Comparison of ENCODE assay signal across 1 cellular context in the genomic region with DNA sequence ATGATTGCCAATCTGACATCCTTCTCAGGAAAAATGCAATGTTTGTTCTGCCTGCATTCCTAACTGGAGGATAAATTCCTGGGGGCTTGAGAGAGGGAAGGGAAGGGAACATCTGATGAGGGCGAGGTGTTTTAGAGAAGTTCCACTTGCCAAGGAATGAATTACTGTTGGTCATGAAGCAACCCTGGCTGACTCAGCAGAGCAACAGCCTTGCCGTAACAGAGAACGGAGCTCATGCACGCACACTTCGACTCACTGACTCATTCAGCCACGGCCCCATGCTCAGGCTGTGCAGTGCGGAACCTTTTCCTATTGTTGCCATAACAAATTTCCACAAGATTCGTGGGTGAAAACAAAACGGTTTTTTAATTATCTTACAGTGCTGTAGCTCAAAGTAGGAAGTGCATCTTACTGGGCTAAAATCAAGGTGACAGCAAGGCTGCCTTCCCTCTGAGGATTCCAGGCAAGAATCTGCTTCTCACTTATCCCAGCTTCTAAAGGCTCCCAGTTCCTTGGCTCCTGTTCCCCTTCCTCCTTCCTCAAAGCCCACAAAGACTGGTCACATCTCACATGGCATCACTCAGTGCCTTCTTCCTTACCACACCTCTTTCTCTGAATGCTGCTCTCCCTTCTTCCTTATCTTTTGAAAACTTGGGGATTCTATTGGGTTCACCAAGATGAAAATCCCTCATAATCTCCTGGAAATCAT.
TF ChIP-seq lines count a peak whose summit lies in the region.
"Not testable (repeated sequence)": the region's sequence is repeated elsewhere in the genome, so short reads cannot be mapped to it uniquely, and the experiment has no call there.

No MANE protein-coding gene starts in this region.

TF ChIP-seq in K562, 482 proteins besides CTCF, POLR2A, EP300 and RAD21:
- 0 out of 2 replicates have a peak, but pooled peaks have one; percentile 16 for TF ChIP-seq C11orf30 (IDR thresholded peaks at IDR 0.05; ENCODE audit: low read depth)
- peak; percentile 18; the same call in 1 of the 2 replicates for TF ChIP-seq NFE2 (IDR thresholded peaks at IDR 0.05; ENCODE audit: low read depth)
- 0 out of 2 replicates have a peak, but pooled peaks have one; percentile 25 for TF ChIP-seq MAFG (tag; conservative IDR thresholded peaks at IDR 0.05)
- 0 out of 2 replicates have a peak, but pooled peaks have one; percentile 22 for TF ChIP-seq FOSL1 (tag; conservative IDR thresholded peaks at IDR 0.05)
- TF ChIP-seq, protein P1, sequence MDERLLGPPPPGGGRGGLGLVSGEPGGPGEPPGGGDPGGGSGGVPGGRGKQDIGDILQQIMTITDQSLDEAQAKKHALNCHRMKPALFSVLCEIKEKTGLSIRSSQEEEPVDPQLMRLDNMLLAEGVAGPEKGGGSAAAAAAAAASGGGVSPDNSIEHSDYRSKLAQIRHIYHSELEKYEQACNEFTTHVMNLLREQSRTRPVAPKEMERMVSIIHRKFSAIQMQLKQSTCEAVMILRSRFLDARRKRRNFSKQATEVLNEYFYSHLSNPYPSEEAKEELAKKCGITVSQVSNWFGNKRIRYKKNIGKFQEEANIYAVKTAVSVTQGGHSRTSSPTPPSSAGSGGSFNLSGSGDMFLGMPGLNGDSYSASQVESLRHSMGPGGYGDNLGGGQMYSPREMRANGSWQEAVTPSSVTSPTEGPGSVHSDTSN (CRISPR knock-in tag; IDR thresholded peaks at IDR 0.05; ENCODE audit: low read depth) = not testable (repeated sequence)
- TF ChIP-seq, protein P1 (tag; conservative IDR thresholded peaks at IDR 0.05; ENCODE audit: low read depth) = peak; percentile 61; the same call in 1 of the 2 replicates
- TF ChIP-seq CEBPB (tag; IDR thresholded peaks at IDR 0.05) = peak; percentile 80
- TF ChIP-seq MEIS2 (IDR thresholded peaks at IDR 0.05; ENCODE audit: partially characterized antibody) = peak; percentile 23
